8 cellular contexts compared by ENCODE assay signal in the genomic region with DNA sequence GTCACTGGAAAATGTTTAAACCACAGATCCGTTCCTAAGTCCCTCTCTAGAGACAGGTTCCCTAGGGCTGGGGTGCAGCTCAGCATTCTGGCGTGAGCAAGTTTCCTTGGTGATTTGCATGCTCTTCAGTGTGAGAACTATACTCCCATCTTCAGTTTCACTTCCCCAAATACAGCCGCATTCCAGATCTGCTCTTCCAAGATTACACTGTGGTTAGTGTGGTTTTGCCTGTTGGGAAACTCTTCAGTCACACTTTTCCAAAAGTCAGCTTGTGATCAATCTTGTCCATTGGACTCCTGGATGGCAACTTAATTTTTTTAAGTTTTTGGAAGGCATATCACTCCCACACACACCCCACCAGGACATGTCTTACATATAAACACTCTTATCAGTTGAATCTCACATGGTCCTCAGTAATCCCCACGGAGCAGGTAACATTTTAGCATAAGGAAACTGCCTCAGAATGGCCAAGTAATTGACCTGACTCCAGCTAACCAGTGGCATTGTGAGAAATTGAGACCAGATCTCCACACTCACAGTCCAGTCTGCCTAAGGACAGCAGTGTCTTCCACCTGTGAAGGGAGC. TPM values are rescaled to one million over a fixed set of nuclear protein-coding genes. Genes with fewer than 3 reads are reported as not detected.
A peak's percentile ranks its signal among the peaks of the same experiment; 100 is the strongest.
DNase-seq lines count a peak whose midpoint lies in the region; ATAC-seq and TF ChIP-seq lines count a peak whose summit lies in the region.

No MANE protein-coding gene starts in this region.

- TF ChIP-seq CTCF in endothelial cell (IDR thresholded peaks at IDR 0.05; ENCODE audit: unreplicated experiment), result no peak

- H3K9me3 Mint-ChIP-seq in endothelial cell (ENCODE audit: unreplicated experiment), result no peaks in the 10 kb centered on the region
- no peaks in the 10 kb centered on the region for H3K9me3 Mint-ChIP-seq in stimulated activated naive CD8-positive, alpha-beta T cell treated with anti-CD3 and anti-CD28 coated beads, Interleukin-15, amount 100 ng/mL, for 72 hours

- H3K27ac Mint-ChIP-seq in endothelial cell (ENCODE audit: unreplicated experiment), result peak overlapping the region; percentile 76
- no peak overlapping the region for H3K27ac Mint-ChIP-seq in stimulated activated naive CD8-positive, alpha-beta T cell treated with anti-CD3 and anti-CD28 coated beads, Interleukin-15, amount 100 ng/mL, for 72 hours

- peaks cover 24% of the 10 kb centered on the region for H3K4me1 Mint-ChIP-seq in endothelial cell (ENCODE audit: unreplicated experiment)
- H3K4me1 Mint-ChIP-seq in stimulated activated naive CD8-positive, alpha-beta T cell treated with anti-CD3 and anti-CD28 coated beads, Interleukin-15, amount 100 ng/mL, for 72 hours, result peaks cover 14% of the 10 kb centered on the region

- peaks cover 3% of the 10 kb centered on the region for H3K27me3 Mint-ChIP-seq in endothelial cell (ENCODE audit: unreplicated experiment)
- H3K27me3 Mint-ChIP-seq in stimulated activated naive CD8-positive, alpha-beta T cell treated with anti-CD3 and anti-CD28 coated beads, Interleukin-15, amount 100 ng/mL, for 72 hours, result no peaks in the 10 kb centered on the region

- H3K36me3 Mint-ChIP-seq in endothelial cell (ENCODE audit: low read depth, unreplicated experiment), result peaks cover 26% of the 10 kb centered on the region

- ATAC-seq in GM19324 (IDR thresholded peaks at IDR 0.05; ENCODE audit: low FRiP score, unreplicated experiment), result peak; percentile 76
- ATAC-seq in HG03571 (IDR thresholded peaks at IDR 0.05; ENCODE audit: unreplicated experiment), result peak; percentile 76
- no peak for ATAC-seq in stimulated activated naive CD8-positive, alpha-beta T cell treated with anti-CD3 and anti-CD28 coated beads, Interleukin-15, amount 100 ng/mL, for 72 hours

- DNase-seq in AG08396 (ENCODE audit: low spot score), result peak; percentile 78
- no peak for DNase-seq in endothelial cell (ENCODE audit: low spot score)
- no peak for DNase-seq in stimulated activated naive CD8-positive, alpha-beta T cell treated with anti-CD3 and anti-CD28 coated beads, Interleukin-15, amount 100 ng/mL, for 72 hours
- no peak for DNase-seq in activated T-cell treated with anti-CD3 and anti-CD28 coated beads for 4 hours
- no peak for DNase-seq in DMS114 treated with DMSO at 0.1 percent for 48 hours (lab: John Stamatoyannopoulos, UW; ENCODE audit: unreplicated experiment)
- DNase-seq in NCI-H2107 treated with DMSO at 0.1 percent for 48 hours (lab: John Stamatoyannopoulos, UW; ENCODE audit: unreplicated experiment), result no peak

- H3K4me3 Mint-ChIP-seq in endothelial cell (ENCODE audit: unreplicated experiment), result no peak overlapping the region
- no peak overlapping the region for H3K4me3 Mint-ChIP-seq in stimulated activated naive CD8-positive, alpha-beta T cell treated with anti-CD3 and anti-CD28 coated beads, Interleukin-15, amount 100 ng/mL, for 72 hours

RNA-seq across cellular contexts. Expression of gene PTPN23, which starts 33.5 kb away (rescaled TPM):
- total RNA-seq in endothelial cell (ENCODE audit: unreplicated experiment), result 47.8 TPM
